ENCODE assay signal across 6 cellular contexts in genomic region chr18:75085676-75086075, GRCh38.
A peak's percentile ranks its signal among the peaks of the same experiment; 100 is the strongest.
DNase-seq lines count a peak whose midpoint lies in the region; ATAC-seq and TF ChIP-seq lines count a peak whose summit lies in the region.
"Not testable (repeated sequence)": the region's sequence is repeated elsewhere in the genome, so short reads cannot be mapped to it uniquely, and the experiment has no call there.

No MANE protein-coding gene starts in this region.

- not testable (repeated sequence) for H3K4me1 Mint-ChIP-seq in T-helper 17 cell; osteocyte (ENCODE audit: unreplicated experiment)

- not testable (repeated sequence) for H3K27ac ChIP-seq in right atrium auricular region

- not testable (repeated sequence) for H3K4me3 Mint-ChIP-seq in T-helper 17 cell; osteocyte (ENCODE audit: unreplicated experiment)

- not testable (repeated sequence) for H3K9me3 ChIP-seq in T-helper 17 cell (ENCODE audit: control insufficient read depth, low read length, poor library complexity, severe bottlenecking); right atrium auricular region

- not testable (repeated sequence) for DNase-seq in T-helper 17 cell
- peak; percentile 30 for DNase-seq in activated CD8-positive, alpha-beta memory T cell treated with anti-CD3 and anti-CD28 coated beads for 24 hours
- DNase-seq in activated effector memory CD4-positive, alpha-beta T cell treated with anti-CD3 and anti-CD28 coated beads, Interleukin-2, amount 50 U/mL, for 16 hours: peak; percentile 24
- DNase-seq in right atrium auricular region (ENCODE audit: low spot score) (peak; percentile 53), mesenteric fat pad (ENCODE audit: low spot score) (peak; percentile 33), osteocyte (ENCODE audit: extremely low spot score, unreplicated experiment) (peak; percentile 69)

- not testable (repeated sequence) for ATAC-seq in T-helper 17 cell

- H3K4me3 ChIP-seq in right atrium auricular region: not testable (repeated sequence)

- H3K27ac Mint-ChIP-seq in T-helper 17 cell: peak overlapping the region; percentile 37
- not testable (repeated sequence) for H3K27ac Mint-ChIP-seq in osteocyte (ENCODE audit: unreplicated experiment)

- H3K27me3 Mint-ChIP-seq in T-helper 17 cell; osteocyte (ENCODE audit: unreplicated experiment): not testable (repeated sequence)

- not testable (repeated sequence) for H3K9me3 Mint-ChIP-seq in osteocyte (ENCODE audit: unreplicated experiment)

- not testable (repeated sequence) for H3K36me3 Mint-ChIP-seq in T-helper 17 cell (ENCODE audit: low read depth); osteocyte (ENCODE audit: unreplicated experiment)

- H3K36me3 ChIP-seq in right atrium auricular region: not testable (repeated sequence)

- not testable (repeated sequence) for H3K4me1 ChIP-seq in right atrium auricular region

- not testable (repeated sequence) for TF ChIP-seq CTCF in right atrium auricular region (IDR thresholded peaks at IDR 0.05); osteocyte (IDR thresholded peaks at IDR 0.05)

- not testable (repeated sequence) for H3K27me3 ChIP-seq in right atrium auricular region
